In the genomic region with DNA sequence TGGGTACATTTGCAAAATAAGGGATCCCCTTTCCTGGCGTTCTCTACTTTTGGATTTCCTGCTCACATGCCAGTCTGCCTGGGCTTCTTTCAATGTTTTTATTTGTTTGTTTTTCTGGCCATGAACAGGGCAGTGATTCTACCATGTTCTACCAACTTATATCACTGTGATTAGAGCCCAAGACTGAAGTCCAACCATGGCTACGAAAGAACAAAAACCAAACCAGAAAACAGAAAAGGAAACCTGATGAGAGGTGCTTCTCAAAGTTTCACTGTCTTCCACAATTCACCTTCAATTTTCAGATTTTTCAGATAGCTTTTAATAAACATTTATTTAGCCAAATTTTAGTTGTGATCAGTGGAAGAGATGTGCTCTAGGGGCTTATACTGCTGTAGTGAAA, we compare ENCODE assay signal across 1 cellular context.
TF ChIP-seq lines count a peak whose summit lies in the region.

No MANE protein-coding gene starts in this region.

TF ChIP-seq in H1, 55 proteins besides CTCF, POLR2A, EP300 and RAD21:
- TF ChIP-seq, protein P1, sequence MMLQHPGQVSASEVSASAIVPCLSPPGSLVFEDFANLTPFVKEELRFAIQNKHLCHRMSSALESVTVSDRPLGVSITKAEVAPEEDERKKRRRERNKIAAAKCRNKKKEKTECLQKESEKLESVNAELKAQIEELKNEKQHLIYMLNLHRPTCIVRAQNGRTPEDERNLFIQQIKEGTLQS (IDR thresholded peaks at IDR 0.05; ENCODE audit: insufficient read depth, low read depth, low read length) = no peak
- TF ChIP-seq KDM1A (IDR thresholded peaks at IDR 0.05; ENCODE audit: borderline replicate concordance, low read length) = no peak
- no peak for TF ChIP-seq MAFK (IDR thresholded peaks at IDR 0.05; ENCODE audit: low read depth, low read length)
- no peak for TF ChIP-seq POU5F1 (IDR thresholded peaks at IDR 0.05; ENCODE audit: low read depth, low read length)
TF ChIP-seq in H1: peak in this region for 0.
